ENCODE assay signal across 9 cellular contexts in the genomic region with DNA sequence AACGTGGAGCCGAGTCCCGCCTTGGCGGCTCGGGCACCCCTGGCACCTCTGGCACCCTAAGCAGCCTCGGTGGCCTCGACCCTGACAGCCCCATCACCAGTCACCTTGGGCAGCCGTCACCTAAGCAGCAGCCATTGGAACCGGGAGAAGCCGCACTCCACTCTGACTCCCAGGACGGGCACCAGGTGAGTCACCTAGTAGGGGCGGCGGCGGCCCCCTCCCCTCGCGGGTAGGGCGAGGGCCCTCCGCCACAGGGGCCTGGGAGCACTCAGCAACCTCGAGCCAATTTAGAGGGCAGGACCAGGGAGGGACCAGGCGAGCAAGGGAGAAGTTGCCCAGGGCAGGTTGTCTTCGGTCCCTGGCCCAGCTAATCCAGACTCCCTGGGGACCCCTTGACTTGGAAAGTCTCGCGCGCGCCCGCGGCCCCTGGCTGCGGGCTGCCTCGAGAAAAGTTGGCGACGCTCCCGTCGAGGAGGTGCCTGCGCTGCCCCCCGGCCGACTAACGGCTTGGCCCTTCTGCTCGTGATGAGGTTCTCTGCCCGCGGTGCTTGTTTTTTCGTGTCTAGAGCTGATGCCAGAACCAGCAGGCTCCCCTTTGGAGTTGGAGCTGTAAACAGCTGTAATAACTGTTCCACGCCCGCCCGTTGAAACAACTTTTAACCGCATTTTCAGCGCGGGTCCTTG. TPM values are rescaled to one million over a fixed set of nuclear protein-coding genes. Genes with fewer than 3 reads are reported as not detected.
DNase-seq lines count a peak whose midpoint lies in the region; ATAC-seq, FAIRE-seq and TF ChIP-seq lines count a peak whose summit lies in the region.
"Had no signal": no experiment of that assay in that cellular context is flagged by ENCODE, and none has a peak within 500 bp of the region (broad histone marks: within the 10 kb centered on the region; RNA-seq: fewer than 3 reads in every experiment).

No MANE protein-coding gene starts in this region.

- peaks cover 30% of the 10 kb centered on the region for H3K27me3 Mint-ChIP-seq in stimulated activated naive CD8-positive, alpha-beta T cell treated with anti-CD3 and anti-CD28 coated beads, Interleukin-15, amount 100 ng/mL, for 72 hours

- H3K27me3 ChIP-seq in PC-9 (ENCODE audit: insufficient read depth, low read depth), result peaks cover 6% of the 10 kb centered on the region; the same call in 1 of the 2 replicates
- H3K27me3 ChIP-seq in bronchial epithelial cell (ENCODE audit: control insufficient read depth, insufficient read depth, low read length), result no peaks in the 10 kb centered on the region
- H3K27me3 ChIP-seq in HepG2 (ENCODE audit: control insufficient read depth in 1 of 2, insufficient read depth in 2 of 2, low read length in 2 of 2), result no peaks in the 10 kb centered on the region

- peak; percentile 36 for ATAC-seq in HepG2
- ATAC-seq in stimulated activated naive CD8-positive, alpha-beta T cell treated with anti-CD3 and anti-CD28 coated beads, Interleukin-15, amount 100 ng/mL, for 72 hours, result peak; percentile 42

- H2AFZ ChIP-seq in PC-9 (no peak overlapping the region), HepG2 (ENCODE audit: low read length) (no peak overlapping the region)

- H3K79me2 ChIP-seq in PC-9 (ENCODE audit: low read depth) (no peaks in the 10 kb centered on the region), HepG2 (ENCODE audit: insufficient read depth, low read length) (peaks cover 29% of the 10 kb centered on the region)

- H4K20me1 ChIP-seq in PC-9 (ENCODE audit: insufficient read depth) (no peaks in the 10 kb centered on the region), HepG2 (ENCODE audit: insufficient read depth, low read length) (no peaks in the 10 kb centered on the region)

- H3K36me3 ChIP-seq in PC-9 (ENCODE audit: low read depth) (no peaks in the 10 kb centered on the region), bronchial epithelial cell (ENCODE audit: control insufficient read depth, insufficient read depth, low read length) (no peaks in the 10 kb centered on the region), HepG2 (replicated peaks in 1 of 2; ENCODE audit: control insufficient read depth in 1 of 2, insufficient read depth in 2 of 2, low read length in 2 of 2) (no peaks in the 10 kb centered on the region)

- H3K4me2 ChIP-seq in PC-9, result peak overlapping the region; percentile 69; the same call in 1 of the 2 replicates
- peak overlapping the region; percentile 67 for H3K4me2 ChIP-seq in HepG2 (ENCODE audit: low read depth, low read length)

- no peaks in the 10 kb centered on the region for H3K4me1 ChIP-seq in PC-9 (replicated peaks; ENCODE audit: insufficient read depth)
- H3K4me1 ChIP-seq in HepG2 (ENCODE audit: insufficient read depth, low read length), result peaks cover 65% of the 10 kb centered on the region

- DNase-seq in ELF-1 (ENCODE audit: low read depth, low spot score) (peak; percentile 66), PC-9 (no peak), bronchial epithelial cell (ENCODE audit: low read depth) (no peak), HepG2 (ENCODE audit: low spot score) (peak; percentile 0), AG20443 (ENCODE audit: low spot score) (no peak), GM10248 (ENCODE audit: extremely low spot score) (no peak), GM12891 (ENCODE audit: insufficient read length, low spot score) (no peak)
- peak; percentile 2 to 9 for DNase-seq in stimulated activated naive CD8-positive, alpha-beta T cell treated with anti-CD3 and anti-CD28 coated beads, Interleukin-15, amount 100 ng/mL, for 72 hours

- peak overlapping the region; percentile 60 for H3K9ac ChIP-seq in HepG2 (ENCODE audit: insufficient read depth, low read depth, low read length)

- H3F3A ChIP-seq in PC-9 (ENCODE audit: insufficient read depth, low read depth), result no peaks in the 10 kb centered on the region

- TF ChIP-seq POLR2A in HepG2 (IDR thresholded peaks at IDR 0.05; ENCODE audit: insufficient read depth in 1 of 2, low read depth in 2 of 2, low read length in 2 of 2) (no peak), GM12891 (IDR thresholded peaks at IDR 0.05; ENCODE audit: low read depth, low read length) (no peak)

- intact Hi-C loops in PC-9 (cut with micrococcal nuclease; ENCODE audit: unreplicated experiment), result no loop called here
- intact Hi-C loops in HepG2 (cut with micrococcal nuclease; ENCODE audit: unreplicated experiment), result no loop called here

- CTCF ChIA-PET in PC-9 (lab: Charles Lee) (no interaction called here), HepG2 (lab: Yijun Ruan, JAX; ENCODE audit: low intra/inter-chr PET ratio, low total read pairs) (interaction anchor here (3.0 kb wide), 1 partner anchor 78 kb away, joined by 19 read pairs; no protein-coding TSS in a partner anchor), GM10248 (lab: Yijun Ruan, JAX) (no interaction called here)

- H3K27ac ChIP-seq in PC-9 (no peak overlapping the region), HepG2 (ENCODE audit: extremely low read length, insufficient read depth, low read length) (peak overlapping the region; percentile 57)

- no peaks in the 10 kb centered on the region for H3K9me3 Mint-ChIP-seq in stimulated activated naive CD8-positive, alpha-beta T cell treated with anti-CD3 and anti-CD28 coated beads, Interleukin-15, amount 100 ng/mL, for 72 hours

- peak overlapping the region in 1 of 2 donors; percentile 42 for H3K27ac Mint-ChIP-seq in stimulated activated naive CD8-positive, alpha-beta T cell treated with anti-CD3 and anti-CD28 coated beads, Interleukin-15, amount 100 ng/mL, for 72 hours

- H3K4me1 Mint-ChIP-seq in stimulated activated naive CD8-positive, alpha-beta T cell treated with anti-CD3 and anti-CD28 coated beads, Interleukin-15, amount 100 ng/mL, for 72 hours, result peaks cover 5% of the 10 kb centered on the region

- no peak for TF ChIP-seq RAD21 in HepG2 (CRISPR knock-in tag; IDR thresholded peaks at IDR 0.05)

- FAIRE-seq in bronchial epithelial cell (lab: Jason Lieb, UNC), result no peak
- FAIRE-seq in HepG2 (lab: Jason Lieb, UNC), result no peak
- FAIRE-seq in GM12891 (lab: Jason Lieb, UNC), result no peak
- FAIRE-seq: colon had no signal

- H3K4me3 Mint-ChIP-seq in stimulated activated naive CD8-positive, alpha-beta T cell treated with anti-CD3 and anti-CD28 coated beads, Interleukin-15, amount 100 ng/mL, for 72 hours, result peak overlapping the region; percentile 81 to 86

- in situ Hi-C loops in HepG2 (cut with HindIII; ENCODE audit: extremely low pct_ligation_motif_present, low pct_unique_long_range_greater_than_20kb), result loop anchor here (5.0 kb wide), 1 partner anchor 79 kb away; no protein-coding TSS in a partner anchor

- H3K9me3 ChIP-seq in PC-9 (ENCODE audit: insufficient read depth, low read depth), result no peaks in the 10 kb centered on the region
- H3K9me3 ChIP-seq in HepG2 (ENCODE audit: low read length), result no peaks in the 10 kb centered on the region

- POLR2A ChIA-PET in PC-9 (lab: Charles Lee; ENCODE audit: unreplicated experiment), result no interaction called here
- POLR2A ChIA-PET in HepG2 (lab: Yijun Ruan, JAX), result interaction anchor here (0.6 to 2.4 kb wide), 4 partner anchors 60 to 82 kb away, joined by 4 to 9 read pairs (median 7); no protein-coding TSS in a partner anchor
- POLR2A ChIA-PET in GM10248 (lab: Yijun Ruan, JAX), result no interaction called here

- H3K4me3 ChIP-seq in PC-9 (no peak overlapping the region), bronchial epithelial cell (ENCODE audit: low read depth, low read length) (peak overlapping the region; percentile 48), HepG2 (replicated peaks in 1 of 3; ENCODE audit: insufficient read depth in 1 of 3, low read depth in 2 of 3, low read length in 3 of 3) (peak overlapping the region; percentile 68 to 74 (median 73))

- WGBS in HepG2 (ENCODE audit: low lambda C conversion rate), result no CpG with 5 or more reads among the region's 47 CpGs

- BruUV-seq in PC-9 (replicated peaks; lab: Mats Ljungman, UMichigan) (no TSS peak), HepG2 (replicated peaks; lab: Mats Ljungman, UMichigan) (no TSS peak)

- no peak for TF ChIP-seq CTCF in PC-9 (conservative IDR thresholded peaks at IDR 0.05)
- TF ChIP-seq CTCF in bronchial epithelial cell (IDR thresholded peaks at IDR 0.05; ENCODE audit: insufficient read depth, low read length, severe bottlenecking), result no peak
- TF ChIP-seq CTCF in HepG2 (CRISPR knock-in tag; IDR thresholded peaks at IDR 0.05), result no peak
- no peak for TF ChIP-seq CTCF in GM10248 (IDR thresholded peaks at IDR 0.05; ENCODE audit: control extremely low read depth, extremely low read depth, low read depth, missing control alignments)

- TF ChIP-seq EP300 in HepG2 (IDR thresholded peaks at IDR 0.05; ENCODE audit: low read depth in 2 of 2, low read length in 2 of 2) (no peak), HepG2 (CRISPR knock-in tag; IDR thresholded peaks at IDR 0.05; ENCODE audit: borderline replicate concordance) (no peak)

- no peaks in the 10 kb centered on the region for H3K9me2 ChIP-seq in PC-9 (ENCODE audit: insufficient read depth)

TF ChIP-seq in GM12891, 5 proteins besides CTCF, POLR2A, EP300 and RAD21 (continues in another document):
- no peak for TF ChIP-seq PAX5 (IDR thresholded peaks at IDR 0.05; ENCODE audit: insufficient read depth, low read length, severe bottlenecking)
- no peak for TF ChIP-seq POLR2AphosphoS5 (IDR thresholded peaks at IDR 0.05; ENCODE audit: low read depth, low read length)

RNA-seq across cellular contexts. Expression of gene EDA, which starts 0.7 kb away (rescaled TPM):
- not detected in 2 replicates for total RNA-seq in PC-9 (2021)
- total RNA-seq in bronchial epithelial cell, result 0.26 and 0.77 TPM in 2 replicates
- 6.4 and 8.8 TPM in 2 replicates for total RNA-seq in HepG2 (2016; rRNA removed; fragmentation: Illumina TruSeq; extraction: Trizol)
- total RNA-seq in HepG2 (2016; cell fraction: cytosol; rRNA removed; fragmentation: Illumina TruSeq; extraction: Trizol; ENCODE audit: low read depth), result 1.6 and 1.9 TPM in 2 replicates
- total RNA-seq in HepG2 (2016; cell fraction: insoluble cytoplasmic fraction; rRNA removed; fragmentation: Illumina TruSeq; extraction: Trizol), result 5.4 and 9.3 TPM in 2 replicates
- total RNA-seq in HepG2 (2016; cell fraction: membrane; rRNA removed; fragmentation: Illumina TruSeq; extraction: Trizol), result 4.2 and 5.0 TPM in 2 replicates
- 22.2 and 23.4 TPM in 2 replicates for total RNA-seq in HepG2 (2016; cell fraction: nucleus; rRNA removed; fragmentation: Illumina TruSeq; extraction: Trizol)
- polyA plus RNA-seq in HepG2 (2011; rRNA removed), result 10.7 and 11.2 TPM in 2 replicates
- polyA plus RNA-seq in HepG2 (2011; cell fraction: cytosol; rRNA removed), result 9.2 and 10.5 TPM in 2 replicates
- 13.5 and 13.9 TPM in 2 replicates for polyA plus RNA-seq in HepG2 (2011; cell fraction: nucleus; rRNA removed)
- 5.6 and 8.4 TPM in 2 replicates for polyA plus RNA-seq in HepG2 (2012)
- 1.1 and 2.0 TPM in 2 replicates for polyA plus RNA-seq in HepG2 (2016; cell fraction: cytosol; fragmentation: Illumina TruSeq; extraction: Trizol; ENCODE audit: low read depth)
- polyA plus RNA-seq in HepG2 (2016; cell fraction: insoluble cytoplasmic fraction; fragmentation: Illumina TruSeq; extraction: Trizol; ENCODE audit: low read depth), result 5.6 and 5.9 TPM in 2 replicates
- 2.6 and 2.9 TPM in 2 replicates for polyA plus RNA-seq in HepG2 (2016; cell fraction: membrane; fragmentation: Illumina TruSeq; extraction: Trizol; ENCODE audit: low read depth)
- 17.2 and 17.3 TPM in 2 replicates for polyA plus RNA-seq in HepG2 (2016; cell fraction: nucleus; fragmentation: Illumina TruSeq; extraction: Trizol; ENCODE audit: insufficient read depth, low read depth)
- 25.3 TPM in 1 of 2 replicates, not detected in the other for polyA minus RNA-seq in HepG2 (2011; rRNA and poly(A)+ RNA removed; ENCODE audit: low replicate concordance)
- polyA minus RNA-seq in HepG2 (2011; cell fraction: cytosol; rRNA and poly(A)+ RNA removed), result 8.9 and 12.0 TPM in 2 replicates
- polyA minus RNA-seq in HepG2 (2011; cell fraction: nucleus; rRNA and poly(A)+ RNA removed), result 24.9 and 37.6 TPM in 2 replicates
- not detected for polyA plus RNA-seq in GM12891 (2012; ENCODE audit: low read depth, missing spikeins)

Comparison
In these comparisons a context has a peak if more than half of its experiments do, and no peak if none do; other contexts are left out.
1. DNase-seq: peak in ELF-1 (single experiment), HepG2 (single experiment) and stimulated activated naive CD8-positive, alpha-beta T cell treated with anti-CD3 and anti-CD28 coated beads, Interleukin-15, amount 100 ng/mL, for 72 hours (2 of 2); none in PC-9 (0 of 2), bronchial epithelial cell (single experiment), AG20443 (single experiment), GM10248 (single experiment) and GM12891 (single experiment).